Comparison of ENCODE assay signal across 14 cellular contexts in the genomic region with DNA sequence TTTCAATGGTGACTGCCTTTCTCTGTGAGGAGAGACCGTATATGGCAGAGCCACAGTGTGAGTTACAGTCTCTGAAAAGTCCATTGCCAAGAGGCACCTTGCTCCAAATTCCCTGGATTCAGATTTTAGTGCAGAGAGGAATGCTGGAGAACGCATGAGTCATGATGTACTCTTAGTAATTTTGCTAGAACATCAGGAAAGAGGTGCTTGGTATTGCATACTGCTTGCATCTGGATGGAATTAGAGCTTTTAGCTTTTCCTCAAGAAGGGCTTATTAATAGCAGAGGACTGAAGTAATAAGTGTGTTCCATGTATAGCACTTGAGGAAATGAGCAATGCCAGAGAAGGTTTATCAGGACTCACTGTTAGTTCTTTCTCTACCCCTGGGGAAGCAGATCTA. TPM values are rescaled to one million over a fixed set of nuclear protein-coding genes. Genes with fewer than 3 reads are reported as not detected.
DNase-seq lines count a peak whose midpoint lies in the region; ATAC-seq, FAIRE-seq and TF ChIP-seq lines count a peak whose summit lies in the region.
"Had no signal": no experiment of that assay in that cellular context is flagged by ENCODE, and none has a peak within 500 bp of the region (broad histone marks: within the 10 kb centered on the region; RNA-seq: fewer than 3 reads in every experiment).

No MANE protein-coding gene starts in this region.

- H4K20me1 ChIP-seq in astrocyte (ENCODE audit: insufficient read depth, low read length): no peaks in the 10 kb centered on the region

- H3K27ac ChIP-seq in astrocyte (ENCODE audit: low read depth, low read length) (no peak overlapping the region), foreskin keratinocyte (no peak overlapping the region)
- H3K27ac ChIP-seq: SJCRH30 had no signal

- H3K27me3 Mint-ChIP-seq in astrocyte (ENCODE audit: low read depth, unreplicated experiment): peaks cover 2% of the 10 kb centered on the region

- no peaks in the 10 kb centered on the region for H3K9me3 Mint-ChIP-seq in astrocyte (ENCODE audit: unreplicated experiment)

- no peaks in the 10 kb centered on the region for H3K36me3 Mint-ChIP-seq in astrocyte (ENCODE audit: low read depth, unreplicated experiment)

- H3K4me1 ChIP-seq in astrocyte (ENCODE audit: insufficient read depth, low read length) (no peaks in the 10 kb centered on the region), foreskin keratinocyte (no peaks in the 10 kb centered on the region)
- H3K4me1 ChIP-seq: SJCRH30 had no signal

- H3K9me3 ChIP-seq in astrocyte (ENCODE audit: insufficient read depth, low read depth, low read length): no peaks in the 10 kb centered on the region
- H3K9me3 ChIP-seq: SJCRH30 had no signal

- H2AFZ ChIP-seq in astrocyte (ENCODE audit: low read depth, low read length): no peak overlapping the region

- H3K27me3 ChIP-seq in astrocyte (ENCODE audit: insufficient read depth, low read length) (peaks cover 3% of the 10 kb centered on the region), foreskin keratinocyte (no peaks in the 10 kb centered on the region)
- H3K27me3 ChIP-seq: SJCRH30 had no signal

- ATAC-seq in foreskin keratinocyte: peak; percentile 48
- no peak for ATAC-seq in HG03521 (IDR thresholded peaks at IDR 0.05; ENCODE audit: unreplicated experiment)
- ATAC-seq: esophagus mucosa had no signal

- H3K4me3 Mint-ChIP-seq in astrocyte (ENCODE audit: unreplicated experiment): no peak overlapping the region

- FAIRE-seq in astrocyte (lab: Jason Lieb, UNC): peak; percentile 93

- peak overlapping the region; percentile 77 for H3K27ac Mint-ChIP-seq in astrocyte (ENCODE audit: unreplicated experiment)

- CTCF ChIA-PET in AG04449 (lab: Yijun Ruan, JAX): interaction anchor here (1.2 kb wide), 1 partner anchor 12 kb away, joined by 4 read pairs; no protein-coding TSS in a partner anchor

- TF ChIP-seq CTCF in AG04449 (IDR thresholded peaks at IDR 0.05; ENCODE audit: insufficient read depth, low read length, missing control alignments) (no peak), astrocyte (IDR thresholded peaks at IDR 0.05; ENCODE audit: insufficient read depth, low read depth, low read length) (no peak), foreskin keratinocyte (conservative IDR thresholded peaks at IDR 0.05) (no peak)

- DNase-seq in AG04449 (ENCODE audit: low read depth, low spot score) (peak; percentile 65), HCEC 1CT (peak; percentile 90), astrocyte (ENCODE audit: low read depth) (peak; percentile 72), foreskin keratinocyte (peak in 1 of 2 donors; percentile 38), NCI-H345 (lab: John Stamatoyannopoulos, UW) (no peak), NAMALWA (ENCODE audit: low spot score) (no peak), middle frontal gyrus (ENCODE audit: extremely low spot score, low spot score) (no peak)
- DNase-seq: activated CD4-positive, alpha-beta T cell treated with anti-CD3 and anti-CD28 coated beads, Interleukin-2, amount 50 U/mL, for 48 hours; cortex of kidney; MV-4-11; SJCRH30; stimulated activated naive CD4-positive, alpha-beta T cell had no signal

- POLR2A ChIA-PET in AG04449 (lab: Yijun Ruan, JAX): interaction anchor here (1.1 kb wide), 1 partner anchor 27 kb away, joined by 3 read pairs; no protein-coding TSS in a partner anchor

- peak overlapping the region; percentile 3 for H3K4me2 ChIP-seq in astrocyte (ENCODE audit: low read length)

- H3K4me3 ChIP-seq in AG04449 (ENCODE audit: low read depth, low read length): no peak overlapping the region
- H3K4me3 ChIP-seq in astrocyte (ENCODE audit: insufficient read depth, low read depth, low read length): no peak overlapping the region
- H3K4me3 ChIP-seq: SJCRH30 had no signal

- H3K79me2 ChIP-seq in astrocyte (ENCODE audit: insufficient read depth, low read length): no peaks in the 10 kb centered on the region

- H3K4me1 Mint-ChIP-seq in astrocyte (ENCODE audit: low read depth, unreplicated experiment): peaks cover 10% of the 10 kb centered on the region

- no peak overlapping the region for H3K9ac ChIP-seq in astrocyte (ENCODE audit: low read length)

- H3K36me3 ChIP-seq in astrocyte (ENCODE audit: insufficient read depth, low read length): no peaks in the 10 kb centered on the region
- H3K36me3 ChIP-seq: SJCRH30 had no signal

RNA-seq across cellular contexts. Expression of a gene that starts 40.5 kb away (rescaled TPM):
- 62.2 and 64.5 TPM in 2 replicates for total RNA-seq in astrocyte
- total RNA-seq in foreskin keratinocyte: 5.7 and 8.3 TPM in 2 replicates
- 2.1 and 2.7 TPM in 2 replicates for polyA plus RNA-seq in foreskin keratinocyte

Comparison
In these comparisons a context has a peak if more than half of its experiments do, and no peak if none do; other contexts are left out.
1. DNase-seq: peak in AG04449 (single experiment), HCEC 1CT (single experiment) and astrocyte (single experiment); none in NCI-H345 (single experiment), NAMALWA (single experiment) and middle frontal gyrus (single experiment).